ENCODE assay signal across 8 cellular contexts in the genomic region with DNA sequence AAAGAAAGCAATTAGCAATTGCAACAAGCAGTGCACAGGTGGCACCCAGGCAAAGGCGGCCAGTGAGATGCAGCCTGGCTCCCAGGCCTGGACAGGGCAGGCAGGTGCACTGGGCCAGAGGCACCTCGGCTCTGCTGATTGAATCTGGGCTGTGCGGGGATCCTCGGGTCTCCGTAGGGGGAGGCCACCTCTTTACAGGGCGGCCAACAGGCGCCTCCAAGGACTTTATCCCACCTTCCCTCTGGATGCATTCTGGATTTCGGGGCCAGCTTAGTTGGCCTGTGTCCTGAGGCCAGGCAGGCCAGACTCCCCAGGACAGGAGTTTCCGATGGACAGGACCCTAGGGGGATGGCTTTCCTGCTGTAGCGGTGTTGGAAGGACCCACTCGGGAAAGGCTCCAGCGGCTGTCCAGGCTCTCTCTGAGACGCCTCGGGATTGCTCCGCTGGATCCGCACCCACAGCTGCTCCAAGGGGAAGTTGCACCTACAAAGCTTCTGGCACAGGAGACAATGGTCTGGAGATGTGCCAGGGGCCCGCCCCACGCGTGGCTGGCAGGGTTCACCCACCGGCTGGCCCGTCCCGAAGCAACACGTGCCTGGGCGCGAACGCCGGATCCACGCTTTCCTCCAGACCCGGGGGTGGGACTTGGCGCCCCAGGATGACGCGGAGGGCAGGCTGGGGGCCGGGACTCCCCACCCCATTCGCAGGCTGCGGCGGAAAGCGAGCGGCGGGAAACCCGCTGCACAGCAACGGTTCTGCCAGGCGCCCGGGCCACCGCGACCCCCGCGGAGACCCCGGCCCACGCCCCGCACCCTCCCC. TPM values are rescaled to one million over a fixed set of nuclear protein-coding genes. Genes with fewer than 3 reads are reported as not detected.
A peak's percentile ranks its signal among the peaks of the same experiment; 100 is the strongest.
DNase-seq lines count a peak whose midpoint lies in the region; ATAC-seq, FAIRE-seq and TF ChIP-seq lines count a peak whose summit lies in the region.

No MANE protein-coding gene starts in this region.

- H3K36me3 ChIP-seq in tibial artery: no peaks in the 10 kb centered on the region

- CTCF ChIA-PET in RWPE1 (lab: Yijun Ruan, JAX): interaction anchor here (0.6 to 1.2 kb wide), 2 partner anchors 280 to 339 kb away, joined by 3 read pairs; no protein-coding TSS in a partner anchor

- peak overlapping the region; percentile 63 to 70 for H3K4me3 ChIP-seq in tibial artery

- no peak for TF ChIP-seq CTCF in RWPE1 (conservative IDR thresholded peaks at IDR 0.05; ENCODE audit: low read depth)
- no peak for TF ChIP-seq CTCF in omental fat pad (IDR thresholded peaks at IDR 0.05)
- TF ChIP-seq CTCF in tibial artery (IDR thresholded peaks at IDR 0.05): no peak

- no peak for TF ChIP-seq POLR2A in GM12891 (IDR thresholded peaks at IDR 0.05; ENCODE audit: low read depth, low read length)

- intact Hi-C loops in tibial artery (cut with DNase I; ENCODE audit: low total_unique reads): no loop called here

- POLR2A ChIA-PET in RWPE1 (lab: Yijun Ruan, JAX; ENCODE audit: low non-redundant PET): no interaction called here

- peak; percentile 97 for FAIRE-seq in GM12891 (lab: Jason Lieb, UNC)

- peak overlapping the region; percentile 67 for H3K27ac ChIP-seq in RWPE1
- H3K27ac ChIP-seq in tibial artery: peak overlapping the region in 1 of 2 donors; percentile 39

- DNase-seq in GM12891 (ENCODE audit: insufficient read length, low spot score): peak; percentile 100
- peak; percentile 85 for DNase-seq in RWPE1 (ENCODE audit: low spot score)
- DNase-seq in activated gamma-delta T cell treated with anti-CD3 and anti-CD28 coated beads, Interleukin-2, amount 50 U/mL, for 16 hours (ENCODE audit: low read depth): peak; percentile 45
- peak; percentile 64 for DNase-seq in glomerular visceral epithelial cell (ENCODE audit: extremely low spot score)
- DNase-seq in omental fat pad (ENCODE audit: low spot score): peak; percentile 42
- DNase-seq in tibial artery: peak; percentile 72 to 84
- no peak for DNase-seq in DMS153 (lab: John Stamatoyannopoulos, UW)

- no peaks in the 10 kb centered on the region for H3K27me3 ChIP-seq in tibial artery

- ATAC-seq in HG03521 (IDR thresholded peaks at IDR 0.05; ENCODE audit: unreplicated experiment) (peak; percentile 51), omental fat pad (ENCODE audit: low FRiP score) (peak; percentile 60)

- no peaks in the 10 kb centered on the region for H3K9me3 ChIP-seq in tibial artery

- H3K4me1 ChIP-seq in tibial artery: peaks cover 0 to 23% (median 13%) of the 10 kb centered on the region in 4 donors

TF ChIP-seq in GM12891, 5 proteins besides CTCF, POLR2A, EP300 and RAD21:
- TF ChIP-seq POU2F2 (IDR thresholded peaks at IDR 0.05; ENCODE audit: low read depth, low read length) (0 out of 2 replicates have a peak, but pooled peaks have one; percentile 19), TAF1 (IDR thresholded peaks at IDR 0.05; ENCODE audit: low read depth, low read length) (no peak), SPI1 (IDR thresholded peaks at IDR 0.05; ENCODE audit: low read depth, low read length) (no peak), POLR2AphosphoS5 (IDR thresholded peaks at IDR 0.05; ENCODE audit: low read depth, low read length) (no peak)
TF ChIP-seq in GM12891: peak in this region for 1.

RNA-seq across cellular contexts. Expression of gene SLC19A1, which starts 0.8 kb away (rescaled TPM):
- polyA plus RNA-seq in GM12891 (2012; ENCODE audit: low read depth, missing spikeins): 8.4 TPM
- total RNA-seq in omental fat pad: 10 to 100 TPM in 3 of 4 donors, 1 to 10 TPM in 1; 5.8 to 18.6 (median 14.6) TPM
